In genomic region chr9:72952914-72953313, GRCh38 we compare ENCODE assay signal across 8 cellular contexts. TPM values are rescaled to one million over a fixed set of nuclear protein-coding genes. Genes with fewer than 3 reads are reported as not detected.
A peak's percentile ranks its signal among the peaks of the same experiment; 100 is the strongest.
DNase-seq lines count a peak whose midpoint lies in the region; ATAC-seq and TF ChIP-seq lines count a peak whose summit lies in the region.

Gene ALDH1A1, minus strand, starts transcription at chr9:72953053. Its CDS starts 53 bp downstream, at chr9:72953000.

- TF ChIP-seq CTCF in Loucy (conservative IDR thresholded peaks at IDR 0.05; ENCODE audit: low read length) (no peak), adrenal gland (IDR thresholded peaks at IDR 0.05) (no peak), left lung (IDR thresholded peaks at IDR 0.05) (no peak), thoracic aorta (IDR thresholded peaks at IDR 0.05) (no peak)

- no peaks in the 10 kb centered on the region for H3K9me3 ChIP-seq in Loucy (ENCODE audit: insufficient read depth, low read depth, low read length)
- H3K9me3 ChIP-seq in adrenal gland (replicated peaks in 1 of 3): no peaks in the 10 kb centered on the region
- H3K9me3 ChIP-seq in left lung: no peaks in the 10 kb centered on the region
- no peaks in the 10 kb centered on the region for H3K9me3 ChIP-seq in thoracic aorta

- no peaks in the 10 kb centered on the region for H3K9me2 ChIP-seq in Loucy (replicated peaks; ENCODE audit: low read depth, low read length)

- peak in 1 of 2 donors; percentile 80 for TF ChIP-seq POLR2A in adrenal gland (IDR thresholded peaks at IDR 0.05)

- WGBS in adrenal gland, 4 donors: 10 to 24% (median 12%) methylated on average over 9 of the region's 9 CpGs

- peak within 1 kb of the TSS; percentile 61 for H2AFZ ChIP-seq in Loucy (ENCODE audit: low read length)

- peak within 1 kb of the TSS; percentile 68 for H3K4me2 ChIP-seq in Loucy (ENCODE audit: low read depth, low read length, poor library complexity, severe bottlenecking)

- DNase-seq in adrenal gland (peak in 3 of 7 donors; percentile 19 to 30 (median 20)), left lung (peak in 1 of 2 donors; percentile 34), thoracic aorta (ENCODE audit: low spot score) (no peak), DMS153 (lab: John Stamatoyannopoulos, UW) (no peak), H4 (ENCODE audit: low spot score) (no peak)

- H4K20me1 ChIP-seq in Loucy (ENCODE audit: insufficient read depth, low read length, poor library complexity, severe bottlenecking): no peaks in the 10 kb centered on the region

- peak within 1 kb of the TSS; percentile 69 for H3K4me3 ChIP-seq in Loucy (ENCODE audit: low read length, poor library complexity, severe bottlenecking)
- peak within 1 kb of the TSS in 2 of 4 donors; percentile 23 to 54 for H3K4me3 ChIP-seq in adrenal gland
- H3K4me3 ChIP-seq in left lung: peak within 1 kb of the TSS; percentile 34 to 42
- peak within 1 kb of the TSS; percentile 76 for H3K4me3 ChIP-seq in thoracic aorta

- H3K9ac ChIP-seq in Loucy (ENCODE audit: low read depth, low read length, poor library complexity, severe bottlenecking): peak within 1 kb of the TSS; percentile 65

- H3K4me1 ChIP-seq in Loucy (ENCODE audit: insufficient read depth, low read length, poor library complexity, severe bottlenecking): peaks cover 39% of the 10 kb centered on the region
- peaks cover 0 to 12% of the 10 kb centered on the region in 2 donors for H3K4me1 ChIP-seq in adrenal gland (replicated peaks in 1 of 2)
- peaks cover 5 to 68% of the 10 kb centered on the region in 2 donors for H3K4me1 ChIP-seq in left lung
- peaks cover 11 to 24% of the 10 kb centered on the region in 2 donors for H3K4me1 ChIP-seq in thoracic aorta (ENCODE audit: control insufficient read depth in 1 of 2, low read depth in 2 of 2)

- no peaks in the 10 kb centered on the region for H3K79me2 ChIP-seq in Loucy (ENCODE audit: insufficient read depth, low read length)

- ATAC-seq in left lung: peak; percentile 86
- peak; percentile 1 for ATAC-seq in thoracic aorta (ENCODE audit: insufficient number of reproducible peaks, low FRiP score, low read depth)
- no peak for ATAC-seq in HG02798 (IDR thresholded peaks at IDR 0.05; ENCODE audit: poor library complexity, unreplicated experiment)
- ATAC-seq in GM18511 (IDR thresholded peaks at IDR 0.05; ENCODE audit: unreplicated experiment): no peak

- intact Hi-C loops in adrenal gland (cut with DNase I) (no loop called here), left lung (cut with DNase I) (no loop called here)

- no peaks in the 10 kb centered on the region for H3K36me3 ChIP-seq in Loucy (ENCODE audit: insufficient read depth, low read length)
- no peaks in the 10 kb centered on the region for H3K36me3 ChIP-seq in adrenal gland (replicated peaks in 1 of 2)
- H3K36me3 ChIP-seq in left lung: no peaks in the 10 kb centered on the region
- no peaks in the 10 kb centered on the region for H3K36me3 ChIP-seq in thoracic aorta

- no peaks in the 10 kb centered on the region for H3F3A ChIP-seq in Loucy (ENCODE audit: low read depth)

- H3K27me3 ChIP-seq in Loucy (ENCODE audit: insufficient read depth, low read length, poor library complexity, severe bottlenecking) (no peaks in the 10 kb centered on the region), adrenal gland (no peaks in the 10 kb centered on the region), left lung (no peaks in the 10 kb centered on the region), thoracic aorta (replicated peaks; ENCODE audit: insufficient read depth) (no peaks in the 10 kb centered on the region)

- H3K27ac ChIP-seq in adrenal gland (peak within 1 kb of the TSS in 3 of 5 donors; percentile 29 to 61 (median 46)), left lung (peak within 1 kb of the TSS; percentile 72 to 83), thoracic aorta (peak within 1 kb of the TSS; percentile 52 to 90)

RNA-seq across cellular contexts. Expression of gene ALDH1A1, which starts in this region (rescaled TPM):
- 100 to 1,000 TPM in 7 of 8 donors, 10 to 100 TPM in 1; 88.7 to 345 (median 205) TPM for total RNA-seq in adrenal gland
- polyA plus RNA-seq in adrenal gland: 100 to 1,000 TPM in 2 of 3 donors, 10 to 100 TPM in 1; 92.7 to 249 (median 164) TPM
- total RNA-seq in left lung: 100 to 1,000 TPM in 1 of 2 donors, 10 to 100 TPM in 1; 77.7 to 126 TPM
- 100 to 1,000 TPM; 101 to 196 TPM for total RNA-seq in thoracic aorta
- total RNA-seq in H4 (2014; rRNA removed; shearing (Covaris generic)): 4.4 and 7.6 TPM in 2 replicates

Comparison
In these comparisons a context has a peak if more than half of its experiments do, and no peak if none do; other contexts are left out.
1. ATAC-seq: peak in left lung (single experiment) and thoracic aorta (single experiment); none in HG02798 (single experiment) and GM18511 (single experiment).
2. Peak in every context shown above with its lines, with median percentiles within 50 percentile points of each other: H3K27ac ChIP-seq.